8 cellular contexts compared by ENCODE assay signal in genomic region chr19:45404557-45405434, GRCh38. TPM values are rescaled to one million over a fixed set of nuclear protein-coding genes. Genes with fewer than 3 reads are reported as not detected.
DNase-seq lines count a peak whose midpoint lies in the region; ATAC-seq and TF ChIP-seq lines count a peak whose summit lies in the region.

PPP1R13L (minus strand) TSS chr19:45405069; CDS start chr19:45398318, 6,751 bp downstream.

- ATAC-seq in T-cell (replicated peaks in 1 of 4) (peak in 3 of 4 experiments; percentile 2 to 28 (median 2)), HG03025 (IDR thresholded peaks at IDR 0.05; ENCODE audit: low FRiP score, unreplicated experiment) (no peak)

- no peaks in the 10 kb centered on the region for H4K20me1 ChIP-seq in mammary epithelial cell (ENCODE audit: insufficient read depth, low read length)

- H3K9me3 ChIP-seq in mammary epithelial cell (replicated peaks; ENCODE audit: insufficient read depth, low read length), result no peaks in the 10 kb centered on the region

- H3K27me3 ChIP-seq in mammary epithelial cell (ENCODE audit: insufficient read depth, low read length), result no peaks in the 10 kb centered on the region

- dilution Hi-C loops in mammary epithelial cell (cut with HindIII; ENCODE audit: low sequenced_read_pairs), result loop anchor here (10.0 kb wide), 2 partner anchors 60 to 170 kb away; partner anchors contain the start of gene KLC3

- WGBS in mammary epithelial cell (ENCODE audit: low coverage, missing lambda C conversion rate), result 4% methylated on average over 23 of the region's 46 CpGs

- TSS peak; percentile 39 for BruUV-seq in mammary epithelial cell (replicated peaks; lab: Mats Ljungman, UMichigan)

- H2AFZ ChIP-seq in mammary epithelial cell (ENCODE audit: low read depth, low read length), result peak within 1 kb of the TSS; percentile 72

- in situ Hi-C loops in mammary epithelial cell (cut with MboI; ENCODE audit: low sequenced_read_pairs in 2 of 2), result no loop called here

- CTCF ChIA-PET in T-cell (lab: Charles Lee), result interaction anchor here in 1 of 2 donors (1.0 kb wide), 1 partner anchor 74 kb away, joined by 4 read pairs; no protein-coding TSS in a partner anchor
- CTCF ChIA-PET in mammary epithelial cell (lab: Charles Lee; ENCODE audit: low non-redundant PET), result interaction anchor here (0.6 to 0.7 kb wide), 2 partner anchors 74 to 110 kb away, joined by 3 to 4 read pairs; no protein-coding TSS in a partner anchor

- peaks cover 34% of the 10 kb centered on the region for H3K4me1 ChIP-seq in mammary epithelial cell (ENCODE audit: insufficient read depth, low read length)

- H3K4me3 Mint-ChIP-seq in T-cell, result peak within 1 kb of the TSS; percentile 91 to 98 (median 92)

- H3K79me2 ChIP-seq in mammary epithelial cell (ENCODE audit: insufficient read depth, low read length), result peaks cover 73% of the 10 kb centered on the region

- POLR2A ChIA-PET in T-cell (lab: Charles Lee), result interaction anchor here in 1 of 2 donors (0.6 kb wide), 1 partner anchor 868 kb away, joined by 4 read pairs; no protein-coding TSS in a partner anchor

- H3K27me3 Mint-ChIP-seq in T-cell, result peaks cover 17 to 30% of the 10 kb centered on the region in 2 donors

- no peaks in the 10 kb centered on the region for H3K36me3 Mint-ChIP-seq in T-cell

- peak within 1 kb of the TSS; percentile 94 for H3K27ac ChIP-seq in mammary epithelial cell (ENCODE audit: insufficient read depth, low read depth, low read length)

- peaks cover 32 to 47% (median 36%) of the 10 kb centered on the region in 3 donors for H3K4me1 Mint-ChIP-seq in T-cell

- DNase-seq in NCI-H2107 treated with DMSO at 0.1 percent for 48 hours (lab: John Stamatoyannopoulos, UW; ENCODE audit: unreplicated experiment) (peak; percentile 21), NCI-H2107 (lab: John Stamatoyannopoulos, UW) (no peak), LNCaP clone FGC (ENCODE audit: low read depth) (peak; percentile 77), T-cell (peak in 10 of 34 experiments; percentile 16 to 42 (median 28)), mammary epithelial cell (peak; percentile 94), islet precursor cell (peak; percentile 98)
- DNase-seq in stimulated activated CD4-positive, alpha-beta T cell treated with anti-CD3 and anti-CD28 coated beads, Interleukin-12 subunit alpha, Interleukin-12 subunit beta, amount 100 ng/mL, for 4 hours, result peak; percentile 51

- H3K4me2 ChIP-seq in mammary epithelial cell (ENCODE audit: insufficient read depth, low read depth, low read length), result peak within 1 kb of the TSS; percentile 85

- H3K27ac Mint-ChIP-seq in T-cell, result peak within 1 kb of the TSS; percentile 93 to 95

- peak within 1 kb of the TSS; percentile 94 for H3K9ac ChIP-seq in mammary epithelial cell (ENCODE audit: insufficient read depth, low read length)

- TF ChIP-seq CTCF in LNCaP clone FGC (IDR thresholded peaks at IDR 0.05; ENCODE audit: control insufficient read depth, extremely low read depth, insufficient read depth) (no peak), mammary epithelial cell (conservative IDR thresholded peaks at IDR 0.05 in 1 of 2, IDR thresholded peaks at IDR 0.05 in 1 of 2; ENCODE audit: extremely low read depth in 1 of 2, insufficient read depth in 1 of 2, low read depth in 1 of 2, low read length in 2 of 2) (no peak)

- intact Hi-C loops in mammary epithelial cell (cut with micrococcal nuclease), result loop anchor here (1.0 to 10.0 kb wide), 7 partner anchors 33 to 240 kb away; partner anchors contain the start of genes KLC3 and MARK4

- H3K36me3 ChIP-seq in mammary epithelial cell (ENCODE audit: insufficient read depth, low read length), result peaks cover 7% of the 10 kb centered on the region

- H3K4me3 ChIP-seq in LNCaP clone FGC (ENCODE audit: low read depth, low read length), result peak within 1 kb of the TSS; percentile 92
- H3K4me3 ChIP-seq in mammary epithelial cell (replicated peaks in 1 of 3; ENCODE audit: insufficient read depth in 1 of 3, low read depth in 2 of 3, low read length in 3 of 3), result peak within 1 kb of the TSS; percentile 90 to 92 (median 91)

- no peaks in the 10 kb centered on the region for H3K9me3 Mint-ChIP-seq in T-cell

RNA-seq across cellular contexts. Expression of gene PPP1R13L, which starts in this region (rescaled TPM):
- total RNA-seq in T-cell (10 to 100 TPM in 4 of 5 donors, 1 to 10 TPM in 1; 7.9 to 15.7 (median 12.5) TPM), mammary epithelial cell (100 to 1,000 TPM in 1 of 2 donors, 10 to 100 TPM in 1; 75.8 to 254 TPM)
- polyA plus RNA-seq in mammary epithelial cell, result 77.1 TPM
- 84.7 TPM for polyA minus RNA-seq in mammary epithelial cell

Comparison
In these comparisons a context has a peak if more than half of its experiments do, and no peak if none do; other contexts are left out.
1. RNA of gene PPP1R13L (total RNA-seq): 75.8 to 254 TPM in mammary epithelial cell; 7.9 to 15.7 TPM in T-cell; every median in the first group is over 4 times any median in the second.